In genomic region chr1:110196917-110197782, GRCh38 we compare ENCODE assay signal across 8 cellular contexts. TPM values are rescaled to one million over a fixed set of nuclear protein-coding genes. Genes with fewer than 3 reads are reported as not detected.
A peak's percentile ranks its signal among the peaks of the same experiment; 100 is the strongest.
DNase-seq lines count a peak whose midpoint lies in the region; ATAC-seq, FAIRE-seq and TF ChIP-seq lines count a peak whose summit lies in the region.

No MANE protein-coding gene starts in this region.

- TF ChIP-seq CTCF in A549 (IDR thresholded peaks at IDR 0.05): peak; percentile 65

- no peak overlapping the region for H3K4me3 ChIP-seq in A549
- H3K4me3 ChIP-seq in NT2/D1 (ENCODE audit: insufficient read length, low read depth): no peak overlapping the region

- H3K27me3 ChIP-seq in NT2/D1 (ENCODE audit: insufficient read depth, insufficient read length): no peaks in the 10 kb centered on the region

- TF ChIP-seq POLR2A in A549 (IDR thresholded peaks at IDR 0.05; ENCODE audit: low read length) (no peak), GM12891 (IDR thresholded peaks at IDR 0.05; ENCODE audit: low read depth, low read length) (no peak)

- no peak for TF ChIP-seq EP300 in A549 (IDR thresholded peaks at IDR 0.05)

- peak; percentile 83 to 96 for ATAC-seq in A549
- ATAC-seq in GM18873 (IDR thresholded peaks at IDR 0.05; ENCODE audit: low FRiP score, unreplicated experiment): no peak

- CTCF ChIA-PET in A549 (lab: Yijun Ruan, JAX): interaction anchor here (0.6 to 5.2 kb wide), 32 partner anchors 9 to 299 kb away, joined by 3 to 40 read pairs (median 4); partner anchors contain the start of genes KCNC4 and RBM15

- H3K4me1 ChIP-seq in A549: no peaks in the 10 kb centered on the region
- peaks cover 13% of the 10 kb centered on the region for H3K4me1 ChIP-seq in NT2/D1 (ENCODE audit: insufficient read depth, insufficient read length)

- no peaks in the 10 kb centered on the region for H3K36me3 ChIP-seq in NT2/D1 (ENCODE audit: insufficient read depth, insufficient read length, low read length)

- H3K9ac ChIP-seq in NT2/D1 (ENCODE audit: insufficient read length, low read depth): no peak overlapping the region

- H3K4me2 ChIP-seq in A549: no peak overlapping the region

- peak; percentile 51 to 62 for TF ChIP-seq RAD21 in A549 (conservative IDR thresholded peaks at IDR 0.05 in 1 of 2, IDR thresholded peaks at IDR 0.05 in 1 of 2)

- no peaks in the 10 kb centered on the region for H3K9me3 ChIP-seq in A549
- H3K9me3 ChIP-seq in NT2/D1 (ENCODE audit: insufficient read depth, low read length): no peaks in the 10 kb centered on the region

- no peak for FAIRE-seq in A549 (lab: Jason Lieb, UNC)
- peak; percentile 78 for FAIRE-seq in GM12891 (lab: Jason Lieb, UNC)

- DNase-seq in A549 (ENCODE audit: low read depth in 1 of 2, low spot score in 1 of 2) (peak; percentile 50 to 77), GM12891 (ENCODE audit: insufficient read length, low spot score) (peak; percentile 94), HT1080 (ENCODE audit: low read depth) (peak; percentile 48), NT2/D1 (ENCODE audit: low read depth, low spot score) (peak; percentile 39), activated T-cell treated with anti-CD3 and anti-CD28 coated beads for 24 hours (ENCODE audit: low read depth) (peak; percentile 42), fibroblast of peridontal ligament (ENCODE audit: extremely low read depth) (peak; percentile 32), pons (ENCODE audit: low spot score) (peak; percentile 39)

- POLR2A ChIA-PET in A549 (lab: Yijun Ruan, JAX): no interaction called here

- WGBS in A549 (ENCODE audit: missing lambda C conversion rate): 42% methylated on average over 12 of the region's 12 CpGs

- H3K27ac ChIP-seq in A549: no peak overlapping the region

TF ChIP-seq in A549, 52 proteins besides CTCF, POLR2A, EP300 and RAD21:
- TF ChIP-seq CHD2 (IDR thresholded peaks at IDR 0.05; ENCODE audit: low read length, partially characterized antibody): no peak
- TF ChIP-seq MAFK (IDR thresholded peaks at IDR 0.05; ENCODE audit: partially characterized antibody): peak; percentile 18
- no peak for TF ChIP-seq CEBPB (IDR thresholded peaks at IDR 0.05)
- peak; percentile 41; the same call in 1 of the 3 replicates for TF ChIP-seq SMC3 (IDR thresholded peaks at IDR 0.05)
TF ChIP-seq in A549: peak in this region for 2.

TF ChIP-seq in GM12891, 5 proteins besides CTCF, POLR2A, EP300 and RAD21:
- TF ChIP-seq POLR2AphosphoS5 (IDR thresholded peaks at IDR 0.05; ENCODE audit: low read depth, low read length) (no peak), TAF1 (IDR thresholded peaks at IDR 0.05; ENCODE audit: low read depth, low read length) (no peak), SPI1 (IDR thresholded peaks at IDR 0.05; ENCODE audit: low read depth, low read length) (no peak), PAX5 (IDR thresholded peaks at IDR 0.05; ENCODE audit: insufficient read depth, low read length, severe bottlenecking) (no peak), POU2F2 (IDR thresholded peaks at IDR 0.05; ENCODE audit: low read depth, low read length) (no peak)

RNA-seq across cellular contexts. Expression of gene KCNC4, which starts 13.0 kb away (rescaled TPM):
- polyA plus RNA-seq in A549 (2011; rRNA removed) (1.1 and 1.8 TPM in 2 replicates), A549 (2017; fragmentation: RNase III; extraction: RNeasy Plus Mini Kit Qiagen cat#74134 plus additional on column Dnase treatment) (2.2 to 2.4 TPM (median 2.2 TPM) in 3 replicates)
- polyA plus RNA-seq in A549 (2012; cell fraction: cytosol; rRNA removed): 2.6 and 4.0 TPM in 2 replicates
- 6.8 and 9.0 TPM in 2 replicates for polyA plus RNA-seq in A549 (2012; cell fraction: nucleus; rRNA removed)
- 3.5 and 3.6 TPM in 2 replicates for polyA minus RNA-seq in A549 (2011; rRNA and poly(A)+ RNA removed)
- 0.18 TPM for polyA plus RNA-seq in GM12891 (2012; ENCODE audit: low read depth, missing spikeins)
- 1.6 and 2.2 TPM in 2 replicates for total RNA-seq in HT1080 (2014; rRNA removed; shearing (Covaris generic))
- 3.8 and 4.4 TPM in 2 replicates for polyA plus RNA-seq in HT1080 (2015; cell fraction: cytosol; rRNA removed)
- polyA plus RNA-seq in HT1080 (2015; cell fraction: nucleus; rRNA removed): 4.9 and 5.4 TPM in 2 replicates

RNA-seq across cellular contexts. Expression of gene SLC6A17, which starts 46.9 kb away (rescaled TPM):
- 0.56 and 0.91 TPM in 2 replicates for polyA plus RNA-seq in A549 (2011; rRNA removed)
- polyA plus RNA-seq in A549 (2012; cell fraction: cytosol; rRNA removed): 0.86 and 1.3 TPM in 2 replicates
- 3.1 and 3.3 TPM in 2 replicates for polyA plus RNA-seq in A549 (2012; cell fraction: nucleus; rRNA removed)
- 2.2 to 2.5 TPM (median 2.3 TPM) in 3 replicates for polyA plus RNA-seq in A549 (2017; fragmentation: RNase III; extraction: RNeasy Plus Mini Kit Qiagen cat#74134 plus additional on column Dnase treatment)
- 3.0 and 5.0 TPM in 2 replicates for polyA minus RNA-seq in A549 (2011; rRNA and poly(A)+ RNA removed)
- not detected for polyA plus RNA-seq in GM12891 (2012; ENCODE audit: low read depth, missing spikeins)
- not detected in 2 replicates for total RNA-seq in HT1080 (2014; rRNA removed; shearing (Covaris generic))
- polyA plus RNA-seq in HT1080 (2015; cell fraction: cytosol; rRNA removed): 0.02 and 0.05 TPM in 2 replicates
- polyA plus RNA-seq in HT1080 (2015; cell fraction: nucleus; rRNA removed): 0.05 TPM in 2 replicates

Comparison
In these comparisons a context has a peak if more than half of its experiments do, and no peak if none do; other contexts are left out.
1. DNase-seq: peak in every context shown above with its lines; median percentile 94 in GM12891; 64 in A549; 48 in HT1080; 42 in activated T-cell treated with anti-CD3 and anti-CD28 coated beads for 24 hours; 39 in NT2/D1; 39 in pons; 32 in fibroblast of peridontal ligament.